ENCODE assay signal across 16 cellular contexts in genomic region chr1:45630429-45630828, GRCh38. TPM values are rescaled to one million over a fixed set of nuclear protein-coding genes. Genes with fewer than 3 reads are reported as not detected.
A peak's percentile ranks its signal among the peaks of the same experiment; 100 is the strongest.
DNase-seq lines count a peak whose midpoint lies in the region; ATAC-seq and TF ChIP-seq lines count a peak whose summit lies in the region.
"Had no signal": no experiment of that assay in that cellular context is flagged by ENCODE, and none has a peak within 500 bp of the region (broad histone marks: within the 10 kb centered on the region; RNA-seq: fewer than 3 reads in every experiment).

No MANE protein-coding gene starts in this region.

- H3K27me3 ChIP-seq in dorsolateral prefrontal cortex, result no peaks in the 10 kb centered on the region
- H3K27me3 ChIP-seq: BLaER1 had no signal

- no peak for ATAC-seq in activated T-helper 17 cell treated with anti-CD3 and anti-CD28 coated beads, Interleukin-2, amount 50 U/mL, for 72 hours (replicated peaks)
- no peak for ATAC-seq in stimulated activated naive CD8-positive, alpha-beta T cell treated with anti-CD3 and anti-CD28 coated beads, Interleukin-15, amount 100 ng/mL, for 72 hours
- ATAC-seq in GM18909 (IDR thresholded peaks at IDR 0.05; ENCODE audit: poor library complexity, unreplicated experiment), result no peak
- ATAC-seq: HepG2 had no signal

- TF ChIP-seq CTCF in dorsolateral prefrontal cortex (IDR thresholded peaks at IDR 0.05 in 54 of 56, conservative IDR thresholded peaks at IDR 0.05 in 2 of 56; ENCODE audit: low read depth in 1 of 56, partially characterized antibody in 56 of 56), result no peak

- H3K4me1 Mint-ChIP-seq in activated T-cell treated with anti-CD3 and anti-CD28 coated beads, Interleukin-2, amount 50 U/mL, for 24 hours (ENCODE audit: low read depth), result no peaks in the 10 kb centered on the region
- H3K4me1 Mint-ChIP-seq in activated T-helper 17 cell treated with anti-CD3 and anti-CD28 coated beads, Interleukin-2, amount 50 U/mL, for 72 hours, result no peaks in the 10 kb centered on the region
- H3K4me1 Mint-ChIP-seq in stimulated activated naive CD8-positive, alpha-beta T cell treated with anti-CD3 and anti-CD28 coated beads, Interleukin-15, amount 100 ng/mL, for 72 hours, result no peaks in the 10 kb centered on the region

- no peak overlapping the region for H3K4me3 Mint-ChIP-seq in activated T-cell treated with anti-CD3 and anti-CD28 coated beads, Interleukin-2, amount 50 U/mL, for 24 hours
- no peak overlapping the region for H3K4me3 Mint-ChIP-seq in activated T-helper 17 cell treated with anti-CD3 and anti-CD28 coated beads, Interleukin-2, amount 50 U/mL, for 72 hours
- H3K4me3 Mint-ChIP-seq in stimulated activated naive CD8-positive, alpha-beta T cell treated with anti-CD3 and anti-CD28 coated beads, Interleukin-15, amount 100 ng/mL, for 72 hours, result no peak overlapping the region

- intact Hi-C loops in dorsolateral prefrontal cortex (cut with DNase I), result loop anchor here in 1 of 2 donors (5.0 kb wide), 1 partner anchor 57 kb away; the partner anchor contains the start of genes GPBP1L1 and TMEM69

- H3K9me3 Mint-ChIP-seq in activated T-cell treated with anti-CD3 and anti-CD28 coated beads, Interleukin-2, amount 50 U/mL, for 24 hours, result no peaks in the 10 kb centered on the region
- H3K9me3 Mint-ChIP-seq in activated T-helper 17 cell treated with anti-CD3 and anti-CD28 coated beads, Interleukin-2, amount 50 U/mL, for 72 hours, result no peaks in the 10 kb centered on the region
- H3K9me3 Mint-ChIP-seq in stimulated activated naive CD8-positive, alpha-beta T cell treated with anti-CD3 and anti-CD28 coated beads, Interleukin-15, amount 100 ng/mL, for 72 hours, result no peaks in the 10 kb centered on the region

- peak overlapping the region in 50 of 59 donors; percentile 24 to 83 (median 64) for H3K27ac ChIP-seq in dorsolateral prefrontal cortex
- H3K27ac ChIP-seq: BLaER1, KMS-11 had no signal

- DNase-seq in activated T-cell treated with anti-CD3 and anti-CD28 coated beads, Interleukin-2, amount 50 U/mL, for 24 hours, result no peak
- DNase-seq in activated T-cell treated with anti-CD3 and anti-CD28 coated beads, Interleukin-2, amount 50 U/mL, for 1 hour, result no peak
- DNase-seq in dorsolateral prefrontal cortex (no peak), DMS153 treated with DMSO at 0.1 percent for 48 hours (lab: John Stamatoyannopoulos, UW; ENCODE audit: unreplicated experiment) (no peak), OCI-M2 (lab: John Stamatoyannopoulos, UW; ENCODE audit: unreplicated experiment) (no peak)
- DNase-seq in stimulated activated naive CD8-positive, alpha-beta T cell treated with anti-CD3 and anti-CD28 coated beads, Interleukin-15, amount 100 ng/mL, for 72 hours, result no peak
- DNase-seq: DMS153, NCI-H1048, NCI-H146, NCI-H510A treated with DMSO at 0.1 percent for 48 hours, NCI-H82 had no signal

- no peak overlapping the region for H3K4me3 ChIP-seq in dorsolateral prefrontal cortex
- H3K4me3 ChIP-seq: BLaER1 had no signal

- H3K27me3 Mint-ChIP-seq in activated T-cell treated with anti-CD3 and anti-CD28 coated beads, Interleukin-2, amount 50 U/mL, for 24 hours, result no peaks in the 10 kb centered on the region
- H3K27me3 Mint-ChIP-seq in activated T-helper 17 cell treated with anti-CD3 and anti-CD28 coated beads, Interleukin-2, amount 50 U/mL, for 72 hours, result no peaks in the 10 kb centered on the region
- no peaks in the 10 kb centered on the region for H3K27me3 Mint-ChIP-seq in stimulated activated naive CD8-positive, alpha-beta T cell treated with anti-CD3 and anti-CD28 coated beads, Interleukin-15, amount 100 ng/mL, for 72 hours

- peak overlapping the region; percentile 36 for H3K27ac Mint-ChIP-seq in activated T-cell treated with anti-CD3 and anti-CD28 coated beads, Interleukin-2, amount 50 U/mL, for 24 hours
- peak overlapping the region; percentile 63 for H3K27ac Mint-ChIP-seq in activated T-helper 17 cell treated with anti-CD3 and anti-CD28 coated beads, Interleukin-2, amount 50 U/mL, for 72 hours
- peak overlapping the region; percentile 67 to 73 for H3K27ac Mint-ChIP-seq in stimulated activated naive CD8-positive, alpha-beta T cell treated with anti-CD3 and anti-CD28 coated beads, Interleukin-15, amount 100 ng/mL, for 72 hours

- H3K36me3 Mint-ChIP-seq in activated T-cell treated with anti-CD3 and anti-CD28 coated beads, Interleukin-2, amount 50 U/mL, for 24 hours (ENCODE audit: low read depth), result peaks cover 49% of the 10 kb centered on the region
- H3K36me3 Mint-ChIP-seq in activated T-helper 17 cell treated with anti-CD3 and anti-CD28 coated beads, Interleukin-2, amount 50 U/mL, for 72 hours (ENCODE audit: low read depth), result peaks cover 6% of the 10 kb centered on the region

RNA-seq across cellular contexts. Expression of gene CCDC17, which starts 6.6 kb away (rescaled TPM):
- total RNA-seq in activated T-helper 17 cell treated with anti-CD3 and anti-CD28 coated beads, Interleukin-2, amount 50 U/mL, for 72 hours, result 1 to 10 TPM; 4.4 to 4.7 TPM
- 1 to 10 TPM in 110 of 120 experiments, under 1 TPM in 10; 0.59 to 6.5 (median 2.2) TPM for total RNA-seq in dorsolateral prefrontal cortex

RNA-seq across cellular contexts. Expression of gene NASP, which starts 46.6 kb away (rescaled TPM):
- total RNA-seq in activated T-helper 17 cell treated with anti-CD3 and anti-CD28 coated beads, Interleukin-2, amount 50 U/mL, for 72 hours, result 100 to 1,000 TPM; 113 to 224 TPM
- total RNA-seq in dorsolateral prefrontal cortex, result 100 to 1,000 TPM in 41 of 120 experiments, 10 to 100 TPM in 79; 47.7 to 170 (median 91.5) TPM

RNA-seq across cellular contexts. Expression of gene GPBP1L1, which starts 55.9 kb away (rescaled TPM):
- 100 to 1,000 TPM; 105 to 129 TPM for total RNA-seq in activated T-helper 17 cell treated with anti-CD3 and anti-CD28 coated beads, Interleukin-2, amount 50 U/mL, for 72 hours
- total RNA-seq in dorsolateral prefrontal cortex, result 100 to 1,000 TPM in 10 of 120 experiments, 10 to 100 TPM in 110; 67.0 to 120 (median 87.2) TPM

RNA-seq across cellular contexts. Expression of gene TMEM69, which starts 57.6 kb away (rescaled TPM):
- total RNA-seq in activated T-helper 17 cell treated with anti-CD3 and anti-CD28 coated beads, Interleukin-2, amount 50 U/mL, for 72 hours, result 10 to 100 TPM; 26.6 to 28.8 TPM
- 10 to 100 TPM; 10.8 to 25.2 (median 17.7) TPM for total RNA-seq in dorsolateral prefrontal cortex
